8 cellular contexts compared by ENCODE assay signal in the genomic region with DNA sequence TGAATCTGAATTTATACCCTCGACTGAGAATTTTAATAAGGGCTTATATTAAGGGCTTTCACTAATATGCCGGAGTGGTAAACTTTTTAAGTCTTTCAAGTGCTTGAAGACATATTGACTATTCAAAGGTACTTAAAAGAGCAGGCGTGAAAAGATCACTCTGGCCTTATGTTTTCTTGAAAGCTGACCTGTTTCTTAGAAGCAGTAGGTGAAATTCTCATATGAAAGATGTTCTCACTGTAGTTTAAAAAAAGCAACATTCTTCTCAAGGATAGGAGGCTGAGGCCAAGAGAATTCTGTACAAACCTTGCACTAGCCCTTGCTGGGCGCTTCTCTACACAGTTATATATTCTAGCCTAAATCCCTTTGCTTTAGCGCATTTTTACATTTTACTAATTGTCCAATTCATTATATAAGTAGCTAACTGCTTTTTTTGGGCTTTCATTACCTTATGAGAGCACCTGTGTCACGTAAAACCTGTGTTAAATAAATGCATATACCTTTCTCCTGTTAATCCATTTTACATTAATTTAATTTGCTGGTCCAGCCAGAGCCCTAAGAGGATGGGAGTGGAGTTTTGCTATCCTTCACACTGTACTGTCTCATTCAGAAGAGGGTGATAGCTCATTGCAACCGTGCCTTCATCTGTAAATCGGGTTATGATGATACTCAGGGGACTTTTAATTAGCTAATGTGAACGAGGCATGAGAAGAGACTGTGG. TPM values are rescaled to one million over a fixed set of nuclear protein-coding genes. Genes with fewer than 3 reads are reported as not detected.
DNase-seq lines count a peak whose midpoint lies in the region; ATAC-seq, FAIRE-seq and TF ChIP-seq lines count a peak whose summit lies in the region.

No MANE protein-coding gene starts in this region.

- H3K4me2 ChIP-seq in K562 (ENCODE audit: insufficient read depth, low read length) = peak overlapping the region; percentile 99

- intact Hi-C loops in heart right ventricle (cut with DNase I) (loop anchor here in 5 of 10 donors (2.0 to 10.0 kb wide), 9 partner anchors 17 to 1807 kb away; partner anchors contain the start of gene ZNF184 (in 2 of the 5)), cardiac septum (cut with DNase I) (loop anchor here (1.0 to 10.0 kb wide), 2 partner anchors 29 to 1117 kb away; a partner anchor contains a TSS), K562 (cut with micrococcal nuclease) (loop anchor here (1.0 to 10.0 kb wide), 3 partner anchors 75 to 1253 kb away; partner anchors contain the start of gene GMNN), vagina (cut with DNase I) (loop anchor here (10.0 kb wide), 3 partner anchors 257 to 1107 kb away; partner anchors contain the start of gene HMGN4)

- ATAC-seq in heart right ventricle (no peak), K562 (no peak), HG02885 (IDR thresholded peaks at IDR 0.05; ENCODE audit: poor library complexity, unreplicated experiment) (no peak), GM21717 (IDR thresholded peaks at IDR 0.05; ENCODE audit: unreplicated experiment) (no peak)

- no peaks in the 10 kb centered on the region for H3K9me1 ChIP-seq in K562 (ENCODE audit: control insufficient read depth, insufficient read depth, low read length)

- POLR2A ChIA-PET in K562 (lab: Yijun Ruan, JAX) = interaction anchor here (0.7 to 13.8 kb wide), 23 partner anchors 7 to 1119 kb away, joined by 3 to 597 read pairs (median 16); a partner anchor contains a TSS

- H3K4me3 ChIP-seq in heart right ventricle = peak overlapping the region; percentile 51 to 79 (median 68)
- H3K4me3 ChIP-seq in K562 = peak overlapping the region; percentile 46
- H3K4me3 ChIP-seq in mononuclear cell (ENCODE audit: low read length) = peak overlapping the region; percentile 65
- peak overlapping the region; percentile 52 to 77 for H3K4me3 ChIP-seq in vagina

- H3K36me3 ChIP-seq in heart right ventricle = no peaks in the 10 kb centered on the region
- H3K36me3 ChIP-seq in K562 (ENCODE audit: control insufficient read depth, insufficient read depth, low read length) = peaks cover 7% of the 10 kb centered on the region; the same call in 1 of the 3 replicates
- no peaks in the 10 kb centered on the region for H3K36me3 ChIP-seq in vagina

- no peak for TF ChIP-seq RAD21 in K562 (CRISPR knock-in tag; conservative IDR thresholded peaks at IDR 0.05 in 1 of 2, IDR thresholded peaks at IDR 0.05 in 1 of 2)

- H3K9ac ChIP-seq in K562 (ENCODE audit: insufficient read depth in 1 of 2, low read depth in 2 of 2, low read length in 2 of 2) = peak overlapping the region; percentile 65 to 94

- H3K27ac ChIP-seq in heart right ventricle (peak overlapping the region; percentile 86 to 96 (median 91)), K562 (ENCODE audit: extremely low read depth, low read depth, low read length) (peak overlapping the region; percentile 99), vagina (peak overlapping the region; percentile 84)

- WGBS in heart right ventricle, 2 donors = 54% methylated on average over 9 of the region's 9 CpGs
- WGBS in K562 (ENCODE audit: insufficient coverage, low coverage, missing lambda C conversion rate) = 13% methylated on average over 9 of the region's 9 CpGs

- H3K79me2 ChIP-seq in K562 (ENCODE audit: control insufficient read depth, insufficient read depth, low read length) = peaks cover 83% of the 10 kb centered on the region

- no peaks in the 10 kb centered on the region for H3K9me3 ChIP-seq in heart right ventricle
- no peaks in the 10 kb centered on the region for H3K9me3 ChIP-seq in K562 (replicated peaks; ENCODE audit: control insufficient read depth, insufficient read depth, low read depth, low read length)
- H3K9me3 ChIP-seq in mononuclear cell (ENCODE audit: low read depth, low read length) = no peaks in the 10 kb centered on the region
- no peaks in the 10 kb centered on the region for H3K9me3 ChIP-seq in vagina

- peaks cover 11% of the 10 kb centered on the region for H4K20me1 ChIP-seq in K562 (replicated peaks; ENCODE audit: control insufficient read depth, insufficient read depth, low read length)

- no peak for TF ChIP-seq EP300 in K562 (IDR thresholded peaks at IDR 0.05; ENCODE audit: low read length)

- BruUV-seq in K562 (replicated peaks; lab: Mats Ljungman, UMichigan) = TSS peak; percentile 37

- peaks cover 4 to 56% (median 16%) of the 10 kb centered on the region in 9 donors for H3K4me1 ChIP-seq in heart right ventricle
- H3K4me1 ChIP-seq in K562 (replicated peaks in 1 of 2; ENCODE audit: control insufficient read depth in 2 of 2, insufficient read depth in 2 of 2, low read length in 2 of 2) = peaks cover 9 to 39% of the 10 kb centered on the region in 2 experiments
- peaks cover 33% of the 10 kb centered on the region for H3K4me1 ChIP-seq in mononuclear cell (ENCODE audit: insufficient read depth, low read length)
- peaks cover 18% of the 10 kb centered on the region for H3K4me1 ChIP-seq in vagina

- in situ Hi-C loops in K562 (cut with MboI) = loop anchor here (5.0 kb wide), 1 partner anchor 1810 kb away; a partner anchor contains a TSS

- H2AFZ ChIP-seq in K562 (ENCODE audit: low read depth, low read length) = peak overlapping the region; percentile 36; the same call in 1 of the 2 replicates

- no peak for FAIRE-seq in K562 (lab: Jason Lieb, UNC)

- CTCF ChIA-PET in K562 (lab: Yijun Ruan, JAX; ENCODE audit: low intra/inter-chr PET ratio) = no interaction called here

- TF ChIP-seq CTCF in heart right ventricle (IDR thresholded peaks at IDR 0.05) = no peak
- no peak for TF ChIP-seq CTCF in K562 (IDR thresholded peaks at IDR 0.05 in 2 of 3, conservative IDR thresholded peaks at IDR 0.05 in 1 of 3; ENCODE audit: insufficient read depth in 2 of 3, low read depth in 1 of 3, low read length in 3 of 3)
- TF ChIP-seq CTCF in vagina (IDR thresholded peaks at IDR 0.05) = no peak

- H3K27me3 ChIP-seq in heart right ventricle (no peaks in the 10 kb centered on the region), K562 (ENCODE audit: control insufficient read depth in 2 of 2, insufficient read depth in 2 of 2, low read length in 2 of 2) (no peaks in the 10 kb centered on the region), mononuclear cell (ENCODE audit: insufficient read depth, low read length) (no peaks in the 10 kb centered on the region), vagina (no peaks in the 10 kb centered on the region)

- TF ChIP-seq POLR2A in K562 (conservative IDR thresholded peaks at IDR 0.05) (no peak), vagina (IDR thresholded peaks at IDR 0.05) (no peak)

- DNase-seq in heart right ventricle (no peak), cardiac septum (ENCODE audit: low spot score) (no peak), K562 (ENCODE audit: extremely low read depth in 1 of 4, low spot score in 3 of 4) (peak in 1 of 4 experiments; percentile 44), vagina (ENCODE audit: extremely low spot score in 2 of 2) (no peak), hepatic stellate cell (ENCODE audit: low spot score) (no peak)

TF ChIP-seq in K562, 482 proteins besides CTCF, POLR2A, EP300 and RAD21 (continues in another document):
- TF ChIP-seq ZBTB26 (CRISPR knock-in tag; IDR thresholded peaks at IDR 0.05) = no peak
- no peak for TF ChIP-seq KLF13 (tag; IDR thresholded peaks at IDR 0.05; ENCODE audit: borderline replicate concordance, low read depth)
- TF ChIP-seq ZNF551 (CRISPR knock-in tag; IDR thresholded peaks at IDR 0.05) = no peak
- TF ChIP-seq THAP7 (CRISPR knock-in tag; IDR thresholded peaks at IDR 0.05) = no peak
- TF ChIP-seq ZBTB8A (IDR thresholded peaks at IDR 0.05; ENCODE audit: partially characterized antibody) = no peak
- TF ChIP-seq, protein P1, sequence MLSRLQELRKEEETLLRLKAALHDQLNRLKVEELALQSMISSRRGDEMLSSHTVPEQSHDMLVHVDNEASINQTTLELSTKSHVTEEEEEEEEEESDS (CRISPR knock-in tag; IDR thresholded peaks at IDR 0.05) = no peak
- no peak for TF ChIP-seq FOXA1 (IDR thresholded peaks at IDR 0.05; ENCODE audit: borderline replicate concordance)
- 0 out of 2 replicates have a peak, but pooled peaks have one; percentile 28 for TF ChIP-seq ZNF561 (CRISPR knock-in tag; conservative IDR thresholded peaks at IDR 0.05)

RNA-seq across cellular contexts. Expression of gene HFE, which starts 59.6 kb away (rescaled TPM):
- total RNA-seq in heart right ventricle (1 to 10 TPM; 2.4 to 7.7 (median 4.7) TPM), cardiac septum (2.4 TPM), K562 (2014; rRNA removed) (0.14 and 0.73 TPM in 2 replicates), K562 (2014; rRNA removed; fragmentation: Illumina TruSeq; extraction: Trizol) (0.76 and 1.1 TPM in 2 replicates), K562 (2015; rRNA removed; fragmentation: Illumina TruSeq; extraction: Trizol) (1.2 and 1.3 TPM in 2 replicates), K562 (2021) (0.58 and 0.98 TPM in 2 replicates), mononuclear cell (1.5 TPM), vagina (7.6 TPM)
- polyA plus RNA-seq in heart right ventricle (1 to 10 TPM; 1.4 to 2.5 TPM), K562 (2011; rRNA removed) (0.54 and 1.1 TPM in 2 replicates), K562 (2014; fragmentation: Illumina TruSeq; extraction: Trizol) (0.78 and 0.89 TPM in 2 replicates), K562 (2014; fragmentation: Nextera tagmentation; extraction: Ambion mirVana) (under 1 TPM; 0.17 to 0.31 TPM), K562 (2014; rRNA removed) (0.84 and 1.2 TPM in 2 replicates)
- total RNA-seq in K562 (2011; cell fraction: chromatin; rRNA removed; ENCODE audit: low replicate concordance) = 2.3 and 3.3 TPM in 2 replicates
- total RNA-seq in K562 (2011; cell fraction: nucleolus; rRNA removed) = 1.3 and 2.2 TPM in 2 replicates
- total RNA-seq in K562 (2011; cell fraction: nucleoplasm; rRNA removed) = 2.1 and 3.3 TPM in 2 replicates
- polyA plus RNA-seq in K562 (2011; cell fraction: cytosol; rRNA removed) = 0.66 and 0.88 TPM in 2 replicates
- polyA plus RNA-seq in K562 (2011; cell fraction: nucleus; rRNA removed) = 0.65 and 0.95 TPM in 2 replicates
- 1.8 and 2.4 TPM in 2 replicates for polyA plus RNA-seq in K562 (2012)
- 1.3 and 1.7 TPM in 2 replicates for polyA minus RNA-seq in K562 (2011; rRNA and poly(A)+ RNA removed)
- polyA minus RNA-seq in K562 (2011; cell fraction: cytosol; rRNA and poly(A)+ RNA removed) = 0.95 TPM in 1 of 2 replicates, not detected in the other
- polyA minus RNA-seq in K562 (2011; cell fraction: nucleus; rRNA and poly(A)+ RNA removed) = 0.44 and 0.94 TPM in 2 replicates
